14 cellular contexts compared by ENCODE assay signal in the genomic region with DNA sequence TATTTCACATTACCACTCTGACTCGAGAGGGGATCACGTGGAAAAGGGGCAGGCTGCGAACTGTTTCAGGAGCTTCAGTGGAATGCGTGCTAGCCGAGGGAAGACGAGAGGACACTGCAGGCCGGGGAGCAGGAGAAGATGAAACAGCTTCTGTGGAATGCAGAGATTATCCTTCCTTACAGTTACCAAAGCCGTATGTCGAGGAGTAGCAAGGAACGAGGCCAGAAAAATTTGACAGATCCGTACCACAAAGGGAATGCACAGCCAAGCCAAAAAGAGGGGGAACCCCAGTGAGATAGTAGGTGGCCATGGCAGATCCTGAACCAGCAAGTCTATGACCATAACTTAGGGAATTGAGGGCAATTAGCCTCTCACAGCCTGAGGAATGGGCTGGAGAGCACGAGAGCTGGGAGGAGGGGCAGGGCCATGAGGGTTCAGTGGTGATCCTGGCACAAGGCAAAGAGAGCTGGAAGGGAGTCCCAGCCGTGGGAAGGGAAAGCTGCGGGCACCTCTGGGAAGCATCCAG. TPM values are rescaled to one million over a fixed set of nuclear protein-coding genes. Genes with fewer than 3 reads are reported as not detected.
DNase-seq lines count a peak whose midpoint lies in the region; ATAC-seq and TF ChIP-seq lines count a peak whose summit lies in the region.
"Had no signal": no experiment of that assay in that cellular context is flagged by ENCODE, and none has a peak within 500 bp of the region (broad histone marks: within the 10 kb centered on the region; RNA-seq: fewer than 3 reads in every experiment).

No MANE protein-coding gene starts in this region.

- peak overlapping the region in 1 of 2 donors; percentile 5 for H3K4me3 ChIP-seq in gastroesophageal sphincter
- H3K4me3 ChIP-seq: BLaER1 had no signal

- no peaks in the 10 kb centered on the region for H3K27me3 ChIP-seq in gastroesophageal sphincter
- peaks cover 57% of the 10 kb centered on the region for H3K27me3 ChIP-seq in CD4-positive, alpha-beta T cell (ENCODE audit: control insufficient read depth, insufficient read depth, low read length)

- POLR2A ChIA-PET in CD4-positive, alpha-beta T cell (lab: Charles Lee): no interaction called here

- H3K4me1 ChIP-seq in gastroesophageal sphincter: peaks cover 34 to 88% (median 44%) of the 10 kb centered on the region in 3 donors

- H3K27ac ChIP-seq in gastroesophageal sphincter: peak overlapping the region; percentile 45 to 99 (median 98)
- H3K27ac ChIP-seq in CD4-positive, alpha-beta T cell (ENCODE audit: low read depth, low read length): no peak overlapping the region
- H3K27ac ChIP-seq: BLaER1 had no signal

- peaks cover 0 to 7% of the 10 kb centered on the region in 2 donors for H3K36me3 ChIP-seq in gastroesophageal sphincter
- H3K36me3 ChIP-seq: BLaER1 had no signal

- no peak for TF ChIP-seq POLR2A in gastroesophageal sphincter (IDR thresholded peaks at IDR 0.05)

- no peak overlapping the region for H3K27ac Mint-ChIP-seq in CD4-positive, alpha-beta T cell

- CTCF ChIA-PET in CD4-positive, alpha-beta T cell (lab: Charles Lee): no interaction called here

- DNase-seq in AG08395 (ENCODE audit: low spot score) (peak; percentile 86), amniotic epithelial cell (ENCODE audit: low read depth) (peak; percentile 98), non-pigmented ciliary epithelial cell (ENCODE audit: low read depth) (peak; percentile 47), MV-4-11 (lab: John Stamatoyannopoulos, UW) (no peak)
- DNase-seq in activated CD4-positive, CD25-positive, alpha-beta regulatory T cell treated with anti-CD3 and anti-CD28 coated beads, Interleukin-2, amount 50 U/mL, for 72 hours: no peak
- no peak for DNase-seq in CD4-positive, alpha-beta T cell
- DNase-seq in activated T-cell treated with anti-CD3 and anti-CD28 coated beads, Interleukin-2, amount 50 U/mL, for 48 hours: no peak
- DNase-seq: activated gamma-delta T cell treated with Interleukin-2 at 50 U/mL for 16 hours, Kasumi-1, NCI-H446 treated with DMSO at 0.1 percent for 48 hours, SHP77 treated with DMSO at 0.1 percent for 48 hours had no signal

- H3K27me3 Mint-ChIP-seq in CD4-positive, alpha-beta T cell: peaks cover 82% of the 10 kb centered on the region

- H3K4me1 Mint-ChIP-seq in CD4-positive, alpha-beta T cell (ENCODE audit: low read depth): no peaks in the 10 kb centered on the region

- TF ChIP-seq CTCF in gastroesophageal sphincter (IDR thresholded peaks at IDR 0.05): no peak
- no peak for TF ChIP-seq CTCF in CD4-positive, alpha-beta T cell (IDR thresholded peaks at IDR 0.05)

- no peak for TF ChIP-seq EP300 in gastroesophageal sphincter (IDR thresholded peaks at IDR 0.05)

- no peaks in the 10 kb centered on the region for H3K9me3 Mint-ChIP-seq in CD4-positive, alpha-beta T cell

- no peaks in the 10 kb centered on the region for H3K36me3 Mint-ChIP-seq in CD4-positive, alpha-beta T cell (ENCODE audit: low read depth)

- no peaks in the 10 kb centered on the region for H3K9me3 ChIP-seq in gastroesophageal sphincter
- no peaks in the 10 kb centered on the region for H3K9me3 ChIP-seq in CD4-positive, alpha-beta T cell (ENCODE audit: control insufficient read depth, low read length)

- H3K4me3 Mint-ChIP-seq in CD4-positive, alpha-beta T cell: no peak overlapping the region

- no peak for ATAC-seq in gastroesophageal sphincter
- ATAC-seq in CD4-positive, alpha-beta T cell (ENCODE audit: poor library complexity): no peak
- ATAC-seq: HCT116 had no signal

- intact Hi-C loops in CD4-positive, alpha-beta T cell (cut with DNase I, micrococcal nuclease): no loop called here

- WGBS in gastroesophageal sphincter (ENCODE audit: low coverage in 1 of 2), 2 donors: 46 to 49% methylated on average over 3 to 14 of the region's 14 CpGs

RNA-seq across cellular contexts. Expression of gene COL4A1, which starts 5.3 kb away (rescaled TPM):
- total RNA-seq in gastroesophageal sphincter: 100 to 1,000 TPM; 278 to 618 (median 440) TPM
- total RNA-seq in CD4-positive, alpha-beta T cell: under 1 TPM; 0.08 to 0.16 TPM

RNA-seq across cellular contexts. Expression of gene COL4A2, which starts 5.4 kb away (rescaled TPM):
- total RNA-seq in gastroesophageal sphincter: 100 to 1,000 TPM; 478 to 945 (median 543) TPM
- not detected for total RNA-seq in CD4-positive, alpha-beta T cell

Comparison
In these comparisons a context has a peak if more than half of its experiments do, and no peak if none do; other contexts are left out.
1. DNase-seq: peak in AG08395 (single experiment), amniotic epithelial cell (single experiment) and non-pigmented ciliary epithelial cell (single experiment); none in activated CD4-positive, CD25-positive, alpha-beta regulatory T cell treated with anti-CD3 and anti-CD28 coated beads, Interleukin-2, amount 50 U/mL, for 72 hours (single experiment), CD4-positive, alpha-beta T cell (0 of 10), MV-4-11 (single experiment) and activated T-cell treated with anti-CD3 and anti-CD28 coated beads, Interleukin-2, amount 50 U/mL, for 48 hours (0 of 2).
2. RNA of gene COL4A1, which starts 5.3 kb away (total RNA-seq): 278 to 618 TPM in gastroesophageal sphincter; 0.08 to 0.16 TPM in CD4-positive, alpha-beta T cell; every median in the first group is over 100 times any median in the second.
3. RNA of gene COL4A2, which starts 5.4 kb away (total RNA-seq): 478 to 945 TPM in gastroesophageal sphincter; not detected in CD4-positive, alpha-beta T cell; every median in the first group is over 100 times any median in the second.